ENCODE assay signal across 24 cellular contexts in the genomic region with DNA sequence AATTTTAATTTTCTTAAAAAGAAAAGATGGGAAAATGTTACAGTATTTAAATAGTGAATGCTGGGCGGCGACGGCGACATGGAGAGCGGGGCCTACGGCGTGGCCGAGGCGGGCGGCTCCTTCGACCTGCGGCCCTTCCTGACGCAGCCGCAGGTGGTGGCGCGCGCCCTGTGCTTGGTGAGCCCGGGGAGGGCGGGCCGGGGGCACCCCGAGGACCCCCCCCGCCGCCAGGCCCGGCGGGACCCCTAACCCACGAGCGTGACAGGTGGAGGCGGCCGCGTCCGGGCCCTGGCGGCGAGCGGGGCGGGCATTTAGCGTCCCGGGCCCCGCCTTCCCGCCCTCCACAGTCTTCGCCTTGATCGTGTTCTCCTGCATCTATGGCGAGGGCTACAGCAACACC. TPM values are rescaled to one million over a fixed set of nuclear protein-coding genes. Genes with fewer than 3 reads are reported as not detected.
"Had no signal": no experiment of that assay in that cellular context is flagged by ENCODE, and none has a peak within 500 bp of the region (broad histone marks: within the 10 kb centered on the region; RNA-seq: fewer than 3 reads in every experiment).

No MANE protein-coding gene starts in this region.

- H3K4me2 ChIP-seq: KMS-11, SK-N-SH had no signal

- H3K9me2 ChIP-seq: SK-N-SH had no signal

- H3K27ac ChIP-seq: HL-60, KMS-11, RWPE1 had no signal

- ATAC-seq: K562, Panc1, PC-3 had no signal

- H3K9me3 ChIP-seq: SK-N-SH had no signal

- DNase-seq: Kasumi-1, MM.1S, NCI-H1092 treated with DMSO at 0.1 percent for 48 hours, NCI-H146, NCI-H1694 treated with DMSO at 0.1 percent for 48 hours, NCI-H1930, NCI-H2081, NCI-H2107, NCI-H2227 treated with DMSO at 0.1 percent for 48 hours, NCI-H446, NCI-H510A, NCI-H524 treated with DMSO at 0.1 percent for 48 hours, NCI-H69, NCI-H774, PC-3, SHP77, SK-N-SH had no signal

- H3K9ac ChIP-seq: KMS-11, SK-N-SH had no signal

- H3K4me3 ChIP-seq: K562 had no signal

RNA-seq across cellular contexts. Expression of gene GOLGA8J, which starts 38.4 kb away (rescaled TPM):
- total RNA-seq: K562, M059J, PC-3 had no signal
- polyA plus RNA-seq: IgD-negative memory B cell, K562, SK-N-SH had no signal
